10 cellular contexts compared by ENCODE assay signal in the genomic region with DNA sequence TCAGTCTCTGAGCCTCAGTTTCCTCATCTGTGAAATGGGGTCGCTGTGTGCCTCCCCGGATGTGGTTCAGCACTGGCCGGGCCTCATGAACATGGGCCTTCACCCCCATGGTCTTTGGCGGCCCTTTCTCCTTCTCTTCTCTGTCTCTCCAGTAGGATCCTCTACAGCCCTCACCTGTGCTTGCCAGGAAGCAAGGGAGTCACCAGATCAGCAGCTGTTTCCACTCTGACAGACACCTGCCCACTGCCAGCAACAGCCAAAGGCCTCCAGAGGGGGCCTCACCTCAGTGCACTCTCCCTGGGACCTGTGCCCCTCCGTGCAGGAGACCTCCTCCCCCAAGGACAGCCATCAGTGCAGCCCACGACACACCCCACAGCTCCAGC.
DNase-seq lines count a peak whose midpoint lies in the region; ATAC-seq and TF ChIP-seq lines count a peak whose summit lies in the region.
"Had no signal": no experiment of that assay in that cellular context is flagged by ENCODE, and none has a peak within 500 bp of the region (broad histone marks: within the 10 kb centered on the region; RNA-seq: fewer than 3 reads in every experiment).

No MANE protein-coding gene starts in this region.

- H3K36me3 ChIP-seq in CD4-positive, CD25-positive, alpha-beta regulatory T cell (ENCODE audit: control insufficient read depth, insufficient read depth, low read length) = no peaks in the 10 kb centered on the region
- H3K36me3 ChIP-seq in endodermal cell (ENCODE audit: control insufficient read depth, insufficient read depth, low read length) = no peaks in the 10 kb centered on the region

- H3K27me3 Mint-ChIP-seq in CD4-positive, CD25-positive, alpha-beta regulatory T cell = peaks cover 9% of the 10 kb centered on the region
- H3K27me3 Mint-ChIP-seq in endodermal cell (ENCODE audit: insufficient read depth) = peaks cover 22% of the 10 kb centered on the region

- H3K9me3 Mint-ChIP-seq in CD4-positive, CD25-positive, alpha-beta regulatory T cell = peaks cover 0 to 2% (median 0%) of the 10 kb centered on the region in 7 donors
- H3K9me3 Mint-ChIP-seq in endodermal cell = no peaks in the 10 kb centered on the region

- ATAC-seq in CD4-positive, CD25-positive, alpha-beta regulatory T cell (ENCODE audit: low read depth in 2 of 2) = no peak
- peak; percentile 15 for ATAC-seq in GM19455 (IDR thresholded peaks at IDR 0.05; ENCODE audit: unreplicated experiment)
- no peak for ATAC-seq in GM19324 (IDR thresholded peaks at IDR 0.05; ENCODE audit: low FRiP score, unreplicated experiment)

- no peak overlapping the region for H3K4me3 ChIP-seq in CD4-positive, CD25-positive, alpha-beta regulatory T cell (ENCODE audit: low read depth, low read length)
- H3K4me3 ChIP-seq in endodermal cell (ENCODE audit: low read length) = no peak overlapping the region

- no peaks in the 10 kb centered on the region for H3K27me3 ChIP-seq in CD4-positive, CD25-positive, alpha-beta regulatory T cell (ENCODE audit: control insufficient read depth, insufficient read depth, low read length)
- H3K27me3 ChIP-seq in endodermal cell (ENCODE audit: control insufficient read depth, insufficient read depth, low read length, poor library complexity, severe bottlenecking) = peaks cover 13% of the 10 kb centered on the region

- H3K9me3 ChIP-seq in CD4-positive, CD25-positive, alpha-beta regulatory T cell (ENCODE audit: control insufficient read depth in 2 of 2, low read length in 2 of 2) = no peaks in the 10 kb centered on the region
- H3K9me3 ChIP-seq in endodermal cell (ENCODE audit: control insufficient read depth, low read length) = no peaks in the 10 kb centered on the region

- peaks cover 24% of the 10 kb centered on the region for H3K4me1 ChIP-seq in CD4-positive, CD25-positive, alpha-beta regulatory T cell (ENCODE audit: control insufficient read depth, insufficient read depth, low read length, poor library complexity, severe bottlenecking)
- no peaks in the 10 kb centered on the region for H3K4me1 ChIP-seq in endodermal cell (ENCODE audit: control insufficient read depth, insufficient read depth, low read length)

- no peaks in the 10 kb centered on the region for H3K36me3 Mint-ChIP-seq in CD4-positive, CD25-positive, alpha-beta regulatory T cell
- no peaks in the 10 kb centered on the region for H3K36me3 Mint-ChIP-seq in endodermal cell (ENCODE audit: low read depth)

- DNase-seq in CD4-positive, CD25-positive, alpha-beta regulatory T cell = peak in 2 of 3 donors; percentile 6 to 22
- peak; percentile 9 for DNase-seq in NCI-H510A treated with DMSO at 0.1 percent for 48 hours (lab: John Stamatoyannopoulos, UW)
- DNase-seq in endodermal cell = peak; percentile 39
- no peak for DNase-seq in NCI-H2196 (lab: John Stamatoyannopoulos, UW; ENCODE audit: unreplicated experiment)
- no peak for DNase-seq in NCI-H187 (lab: John Stamatoyannopoulos, UW)
- DNase-seq in NCI-H524 treated with DMSO at 0.1 percent for 48 hours (lab: John Stamatoyannopoulos, UW) = no peak
- DNase-seq: cortex of kidney, SHP77 had no signal

- no peak for TF ChIP-seq CTCF in endodermal cell (conservative IDR thresholded peaks at IDR 0.05)

- H3K27ac ChIP-seq in CD4-positive, CD25-positive, alpha-beta regulatory T cell (ENCODE audit: insufficient read depth, low read length, poor library complexity, severe bottlenecking) = no peak overlapping the region
- no peak overlapping the region for H3K27ac ChIP-seq in endodermal cell (ENCODE audit: low read depth, low read length)

- H3K4me3 Mint-ChIP-seq in CD4-positive, CD25-positive, alpha-beta regulatory T cell = peak overlapping the region; percentile 24 to 80 (median 48)
- H3K4me3 Mint-ChIP-seq in endodermal cell = no peak overlapping the region

- 85 to 87% methylated on average over 4 to 6 of the region's 6 CpGs for WGBS in endodermal cell (ENCODE audit: insufficient coverage in 1 of 2, insufficient read length in 1 of 2), 2 experiments

- peaks cover 0 to 49% (median 22%) of the 10 kb centered on the region in 4 donors for H3K4me1 Mint-ChIP-seq in CD4-positive, CD25-positive, alpha-beta regulatory T cell
- peaks cover 7% of the 10 kb centered on the region for H3K4me1 Mint-ChIP-seq in endodermal cell

- H3K9ac ChIP-seq in endodermal cell (ENCODE audit: extremely low read depth, low read length, poor library complexity, severe bottlenecking) = no peak overlapping the region

- H3K27ac Mint-ChIP-seq in CD4-positive, CD25-positive, alpha-beta regulatory T cell = peak overlapping the region in 2 of 3 donors; percentile 91 to 94
- H3K27ac Mint-ChIP-seq in endodermal cell = no peak overlapping the region

Comparison
In these comparisons a context has a peak if more than half of its experiments do, and no peak if none do; other contexts are left out.
1. DNase-seq: peak in CD4-positive, CD25-positive, alpha-beta regulatory T cell (2 of 3), NCI-H510A treated with DMSO at 0.1 percent for 48 hours (single experiment) and endodermal cell (single experiment); none in NCI-H2196 (single experiment), NCI-H187 (0 of 2) and NCI-H524 treated with DMSO at 0.1 percent for 48 hours (single experiment).